ENCODE assay signal across 21 cellular contexts in the genomic region with DNA sequence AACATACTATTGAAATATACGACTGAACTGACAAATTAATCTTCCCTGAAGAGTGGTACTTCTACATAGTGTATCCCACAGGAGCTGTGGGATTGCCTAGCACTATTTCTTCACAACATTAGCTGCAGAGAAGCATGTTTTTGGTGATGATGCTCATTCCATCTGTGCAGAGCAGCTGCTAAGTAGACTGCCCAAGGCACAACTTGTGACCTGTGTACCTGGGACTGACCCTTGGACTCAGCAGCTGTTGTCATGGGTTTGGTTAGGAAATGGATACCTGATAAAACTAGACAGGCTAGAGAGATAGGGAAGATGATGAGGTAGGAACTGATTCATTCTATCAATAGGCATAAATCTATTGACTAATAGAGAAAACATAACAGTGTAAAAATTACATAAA.
DNase-seq lines count a peak whose midpoint lies in the region; ATAC-seq and TF ChIP-seq lines count a peak whose summit lies in the region.
"Had no signal": no experiment of that assay in that cellular context is flagged by ENCODE, and none has a peak within 500 bp of the region (broad histone marks: within the 10 kb centered on the region; RNA-seq: fewer than 3 reads in every experiment).

No MANE protein-coding gene starts in this region.

- no peaks in the 10 kb centered on the region for H3K27me3 ChIP-seq in Caco-2 (replicated peaks; ENCODE audit: control insufficient read depth, insufficient read depth, low read length)
- no peaks in the 10 kb centered on the region for H3K27me3 ChIP-seq in liver (ENCODE audit: control insufficient read depth in 4 of 4, insufficient read depth in 4 of 4, low read length in 3 of 4)
- H3K27me3 ChIP-seq in transverse colon: no peaks in the 10 kb centered on the region
- H3K27me3 ChIP-seq: BLaER1 had no signal

- CTCF ChIA-PET in Caco-2 (lab: Charles Lee): no interaction called here

- TF ChIP-seq CTCF in Caco-2 (IDR thresholded peaks at IDR 0.05; ENCODE audit: insufficient read depth in 1 of 2, low read depth in 1 of 2, low read length in 1 of 2, severe bottlenecking in 1 of 2, unreplicated experiment in 1 of 2) (no peak), glutamatergic neuron (IDR thresholded peaks at IDR 0.05; ENCODE audit: partially characterized antibody, unreplicated experiment) (no peak), liver (IDR thresholded peaks at IDR 0.05; ENCODE audit: low read depth, low read length, missing input control) (no peak), transverse colon (IDR thresholded peaks at IDR 0.05) (no peak)

- no peaks in the 10 kb centered on the region for H3K9me3 ChIP-seq in Caco-2
- no peaks in the 10 kb centered on the region for H3K9me3 ChIP-seq in liver (ENCODE audit: control insufficient read depth in 4 of 4, low read length in 3 of 4)
- peaks cover 0 to 3% of the 10 kb centered on the region in 2 donors for H3K9me3 ChIP-seq in transverse colon

- H3K27ac Mint-ChIP-seq in Caco-2 (ENCODE audit: unreplicated experiment) (no peak overlapping the region), glutamatergic neuron (ENCODE audit: unreplicated experiment) (peak overlapping the region; percentile 79)
- no peak overlapping the region for H3K27ac Mint-ChIP-seq in activated naive CD4-positive, alpha-beta T cell treated with anti-CD3 and anti-CD28 coated beads, Interleukin-2, amount 50 U/mL, for 72 hours
- H3K27ac Mint-ChIP-seq: B cell; CD4-positive, CD25-positive, alpha-beta regulatory T cell; CD8-positive, alpha-beta T cell had no signal

- in situ Hi-C loops in transverse colon (cut with MboI; ENCODE audit: low pct_ligation_motif_present in 1 of 4, low pct_unique_long_range_greater_than_20kb in 1 of 4, low sequenced_read_pairs in 3 of 4): no loop called here

- H3K36me3 ChIP-seq in Caco-2 (ENCODE audit: control insufficient read depth, insufficient read depth, low read length) (no peaks in the 10 kb centered on the region), liver (ENCODE audit: control insufficient read depth in 4 of 4, insufficient read depth in 3 of 4, low read depth in 1 of 4, low read length in 3 of 4) (no peaks in the 10 kb centered on the region), transverse colon (no peaks in the 10 kb centered on the region)
- H3K36me3 ChIP-seq: BLaER1 had no signal

- intact Hi-C loops in Caco-2 (cut with micrococcal nuclease; ENCODE audit: unreplicated experiment) (no loop called here), transverse colon (cut with DNase I; ENCODE audit: low total_unique reads) (no loop called here)

- TF ChIP-seq POLR2A in transverse colon (IDR thresholded peaks at IDR 0.05): no peak

- ATAC-seq in HG03045 (IDR thresholded peaks at IDR 0.05; ENCODE audit: unreplicated experiment): no peak
- ATAC-seq in activated naive CD4-positive, alpha-beta T cell treated with anti-CD3 and anti-CD28 coated beads, Interleukin-2, amount 50 U/mL, for 72 hours: no peak
- ATAC-seq: CD8-positive, alpha-beta T cell; GM12878; HCT116 had no signal

- H3K27me3 Mint-ChIP-seq in Caco-2 (ENCODE audit: insufficient read depth, unreplicated experiment) (no peaks in the 10 kb centered on the region), glutamatergic neuron (ENCODE audit: unreplicated experiment) (no peaks in the 10 kb centered on the region)
- H3K27me3 Mint-ChIP-seq: B cell; CD4-positive, CD25-positive, alpha-beta regulatory T cell had no signal

- WGBS in liver: 75% methylated on average over 1 of the region's 1 CpG
- 52 to 60% methylated on average over 1 of the region's 1 CpG for WGBS in transverse colon (ENCODE audit: low coverage in 1 of 2), 2 donors

- no peak for TF ChIP-seq EP300 in transverse colon (IDR thresholded peaks at IDR 0.05; ENCODE audit: low read depth)

- no peak overlapping the region for H3K4me3 ChIP-seq in Caco-2 (ENCODE audit: low read depth, low read length)
- H3K4me3 ChIP-seq in liver (ENCODE audit: low read depth in 1 of 3, low read length in 3 of 3): no peak overlapping the region
- H3K4me3 ChIP-seq in transverse colon: no peak overlapping the region
- H3K4me3 ChIP-seq: BLaER1, GM12878, GM23248 had no signal

- no peaks in the 10 kb centered on the region for H3K9me3 Mint-ChIP-seq in Caco-2 (ENCODE audit: unreplicated experiment)
- H3K9me3 Mint-ChIP-seq in glutamatergic neuron (ENCODE audit: unreplicated experiment): peaks cover 2% of the 10 kb centered on the region
- peaks cover 13 to 25% of the 10 kb centered on the region in 2 donors for H3K9me3 Mint-ChIP-seq in activated naive CD4-positive, alpha-beta T cell treated with anti-CD3 and anti-CD28 coated beads, Interleukin-2, amount 50 U/mL, for 72 hours

- H3K4me3 Mint-ChIP-seq in Caco-2 (ENCODE audit: unreplicated experiment) (no peak overlapping the region), glutamatergic neuron (ENCODE audit: unreplicated experiment) (no peak overlapping the region)
- H3K4me3 Mint-ChIP-seq: B cell; CD4-positive, CD25-positive, alpha-beta regulatory T cell; CD8-positive, alpha-beta T cell had no signal

- H3K36me3 Mint-ChIP-seq in Caco-2 (ENCODE audit: insufficient read depth, unreplicated experiment): no peaks in the 10 kb centered on the region
- H3K36me3 Mint-ChIP-seq in glutamatergic neuron (ENCODE audit: unreplicated experiment): no peaks in the 10 kb centered on the region
- H3K36me3 Mint-ChIP-seq in activated naive CD4-positive, alpha-beta T cell treated with anti-CD3 and anti-CD28 coated beads, Interleukin-2, amount 50 U/mL, for 72 hours: peaks cover 0 to 4% of the 10 kb centered on the region in 2 donors
- H3K36me3 Mint-ChIP-seq: CD4-positive, CD25-positive, alpha-beta regulatory T cell; CD8-positive, alpha-beta T cell had no signal

- H3K4me1 Mint-ChIP-seq in Caco-2 (ENCODE audit: low read depth, unreplicated experiment) (no peaks in the 10 kb centered on the region), glutamatergic neuron (ENCODE audit: low read depth, unreplicated experiment) (peaks cover 3% of the 10 kb centered on the region)
- H3K4me1 Mint-ChIP-seq: B cell; CD4-positive, CD25-positive, alpha-beta regulatory T cell had no signal

- DNase-seq in Caco-2: peak; percentile 3 to 30
- DNase-seq in DMS53 treated with DMSO at 0.1 percent for 48 hours (lab: John Stamatoyannopoulos, UW; ENCODE audit: unreplicated experiment): peak; percentile 2
- DNase-seq in glutamatergic neuron: no peak
- DNase-seq in activated CD8-positive, alpha-beta memory T cell treated with anti-CD3 and anti-CD28 coated beads, Interleukin-2, amount 50 U/mL, for 4 hours: no peak
- no peak for DNase-seq in activated naive CD4-positive, alpha-beta T cell treated with anti-CD3 and anti-CD28 coated beads, Interleukin-2, amount 50 U/mL, for 72 hours (ENCODE audit: low spot score in 2 of 2)
- DNase-seq in transverse colon: no peak
- DNase-seq: CD4-positive, CD25-positive, alpha-beta regulatory T cell; CD8-positive, alpha-beta T cell; DMS79; EL; GDM1; GM23248; H7 had no signal

- no peak overlapping the region for H3K9ac ChIP-seq in liver (ENCODE audit: low read depth in 1 of 2, low read length in 2 of 2)
- H3K9ac ChIP-seq: BLaER1, GM23248 had no signal

- no peak overlapping the region for H3K27ac ChIP-seq in liver (ENCODE audit: low read depth in 1 of 2, low read length in 2 of 2)
- no peak overlapping the region for H3K27ac ChIP-seq in transverse colon
- H3K27ac ChIP-seq: 22Rv1, BLaER1, C4-2B, GM23248 had no signal

- POLR2A ChIA-PET in Caco-2 (lab: Charles Lee): no interaction called here

- no TSS peak for BruUV-seq in Caco-2 (replicated peaks; lab: Mats Ljungman, UMichigan)

- TF ChIP-seq RAD21 in liver (IDR thresholded peaks at IDR 0.05): no peak

- no peaks in the 10 kb centered on the region for H3K4me1 ChIP-seq in Caco-2
- H3K4me1 ChIP-seq in liver (ENCODE audit: control insufficient read depth in 4 of 4, insufficient read depth in 4 of 4, low read length in 3 of 4): no peaks in the 10 kb centered on the region
- H3K4me1 ChIP-seq in transverse colon: no peaks in the 10 kb centered on the region
- H3K4me1 ChIP-seq: BLaER1 had no signal

TF ChIP-seq in liver, 16 proteins besides CTCF, POLR2A, EP300 and RAD21:
- no peak for TF ChIP-seq JUND (IDR thresholded peaks at IDR 0.05)
- no peak for TF ChIP-seq GABPA (IDR thresholded peaks at IDR 0.05 in 1 of 2, conservative IDR thresholded peaks at IDR 0.05 in 1 of 2)
- no peak for TF ChIP-seq TAF1 (conservative IDR thresholded peaks at IDR 0.05)
- peak; percentile 30 to 47 for TF ChIP-seq HNF4A (conservative IDR thresholded peaks at IDR 0.05)
- TF ChIP-seq ZBTB33 (IDR thresholded peaks at IDR 0.05): no peak
TF ChIP-seq in liver: peak in this region for 1.

Comparison
In these comparisons a context has a peak if more than half of its experiments do, and no peak if none do; other contexts are left out.
1. DNase-seq: peak in Caco-2 (2 of 2) and DMS53 treated with DMSO at 0.1 percent for 48 hours (single experiment); none in glutamatergic neuron (single experiment), activated CD8-positive, alpha-beta memory T cell treated with anti-CD3 and anti-CD28 coated beads, Interleukin-2, amount 50 U/mL, for 4 hours (single experiment), activated naive CD4-positive, alpha-beta T cell treated with anti-CD3 and anti-CD28 coated beads, Interleukin-2, amount 50 U/mL, for 72 hours (0 of 2) and transverse colon (single experiment).